16 cellular contexts compared by ENCODE assay signal in the genomic region with DNA sequence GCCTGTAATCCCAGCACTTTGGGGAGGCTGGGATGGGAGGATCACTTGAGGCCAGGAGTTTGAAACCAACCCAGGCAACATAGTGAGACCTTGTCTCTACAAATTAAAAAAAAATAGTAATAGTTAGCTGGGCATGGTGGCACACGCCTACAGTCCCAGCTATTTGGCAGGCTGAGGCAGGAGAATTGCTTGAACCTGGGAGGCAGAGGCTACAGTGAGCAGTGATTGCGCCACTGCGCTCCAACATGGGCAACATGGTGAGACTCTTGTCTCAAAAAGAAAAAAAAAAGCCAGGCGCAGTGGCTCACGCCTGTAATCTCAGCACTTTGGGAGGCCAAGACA. TPM values are rescaled to one million over a fixed set of nuclear protein-coding genes. Genes with fewer than 3 reads are reported as not detected.
A peak's percentile ranks its signal among the peaks of the same experiment; 100 is the strongest.
DNase-seq lines count a peak whose midpoint lies in the region; ATAC-seq and TF ChIP-seq lines count a peak whose summit lies in the region.
"Had no signal": no experiment of that assay in that cellular context is flagged by ENCODE, and none has a peak within 500 bp of the region (broad histone marks: within the 10 kb centered on the region; RNA-seq: fewer than 3 reads in every experiment).

No MANE protein-coding gene starts in this region.

- H4K8ac ChIP-seq in mesenchymal stem cell (ENCODE audit: low read length): no peak overlapping the region

- 75% methylated on average over 5 of the region's 5 CpGs for WGBS in mesenchymal stem cell

- H2BK12ac ChIP-seq in mesenchymal stem cell (ENCODE audit: low read length in 2 of 2): no peak overlapping the region

- H3K4me1 Mint-ChIP-seq in MCF 10A (ENCODE audit: insufficient read depth, unreplicated experiment): peaks cover 20% of the 10 kb centered on the region
- H3K4me1 Mint-ChIP-seq in endothelial cell (ENCODE audit: unreplicated experiment): peaks cover 7% of the 10 kb centered on the region
- H3K4me1 Mint-ChIP-seq in activated T-cell treated with anti-CD3 and anti-CD28 coated beads, Interleukin-2, amount 50 U/mL, for 4 hours (ENCODE audit: low read depth): no peaks in the 10 kb centered on the region
- H3K4me1 Mint-ChIP-seq: activated CD8-positive, alpha-beta memory T cell treated with anti-CD3 and anti-CD28 coated beads, Interleukin-2, amount 10 ng/mL, durations not matched to agents 7 days and 5 days had no signal

- BruUV-seq in MCF 10A (replicated peaks; lab: Mats Ljungman, UMichigan): TSS peak; percentile 73

- H3K9me3 Mint-ChIP-seq in MCF 10A (ENCODE audit: unreplicated experiment) (no peaks in the 10 kb centered on the region), endothelial cell (ENCODE audit: unreplicated experiment) (no peaks in the 10 kb centered on the region)
- H3K9me3 Mint-ChIP-seq in activated T-cell treated with anti-CD3 and anti-CD28 coated beads, Interleukin-2, amount 50 U/mL, for 4 hours: no peaks in the 10 kb centered on the region
- H3K9me3 Mint-ChIP-seq: activated naive CD4-positive, alpha-beta T cell treated with anti-CD3 and anti-CD28 coated beads for 36 hours; naive B cell had no signal

- no peak overlapping the region for H3K4me3 ChIP-seq in MG63
- H3K4me3 ChIP-seq in mesenchymal stem cell (ENCODE audit: insufficient read depth in 1 of 2, low read depth in 1 of 2, low read length in 2 of 2): peak overlapping the region in 1 of 2 experiments; percentile 12
- peak overlapping the region; percentile 56 for H3K4me3 ChIP-seq in thoracic aorta

- no peaks in the 10 kb centered on the region for H3K36me3 Mint-ChIP-seq in MCF 10A (ENCODE audit: insufficient read depth, unreplicated experiment)
- no peaks in the 10 kb centered on the region for H3K36me3 Mint-ChIP-seq in endothelial cell (ENCODE audit: low read depth, unreplicated experiment)
- H3K36me3 Mint-ChIP-seq in activated T-cell treated with anti-CD3 and anti-CD28 coated beads, Interleukin-2, amount 50 U/mL, for 4 hours (ENCODE audit: insufficient read depth): no peaks in the 10 kb centered on the region
- H3K36me3 Mint-ChIP-seq: activated CD8-positive, alpha-beta memory T cell treated with anti-CD3 and anti-CD28 coated beads, Interleukin-2, amount 10 ng/mL, durations not matched to agents 7 days and 5 days; naive B cell had no signal

- no peak overlapping the region for H4K91ac ChIP-seq in mesenchymal stem cell (ENCODE audit: low read length)

- H3K27me3 ChIP-seq in MG63 (no peaks in the 10 kb centered on the region), mesenchymal stem cell (ENCODE audit: control insufficient read depth in 1 of 2, insufficient read depth in 1 of 2, low read length in 2 of 2) (peaks cover 0 to 10% of the 10 kb centered on the region in 2 experiments), thoracic aorta (replicated peaks; ENCODE audit: insufficient read depth) (no peaks in the 10 kb centered on the region)

- no peak overlapping the region for H3K4ac ChIP-seq in mesenchymal stem cell (ENCODE audit: low read depth in 1 of 2, low read length in 2 of 2)

- H3K4me3 Mint-ChIP-seq in MCF 10A (ENCODE audit: unreplicated experiment) (peak overlapping the region; percentile 38), endothelial cell (ENCODE audit: unreplicated experiment) (no peak overlapping the region)
- no peak overlapping the region for H3K4me3 Mint-ChIP-seq in activated T-cell treated with anti-CD3 and anti-CD28 coated beads, Interleukin-2, amount 50 U/mL, for 4 hours
- H3K4me3 Mint-ChIP-seq: activated CD8-positive, alpha-beta memory T cell treated with anti-CD3 and anti-CD28 coated beads, Interleukin-2, amount 10 ng/mL, durations not matched to agents 7 days and 5 days; activated naive CD4-positive, alpha-beta T cell treated with anti-CD3 and anti-CD28 coated beads for 36 hours; naive B cell had no signal

- H3K14ac ChIP-seq in mesenchymal stem cell (ENCODE audit: low read length in 2 of 2): no peak overlapping the region

- H3K36me3 ChIP-seq in MG63 (no peaks in the 10 kb centered on the region), mesenchymal stem cell (ENCODE audit: control insufficient read depth in 1 of 2, insufficient read depth in 2 of 2, low read depth in 1 of 2, low read length in 2 of 2) (no peaks in the 10 kb centered on the region), thoracic aorta (no peaks in the 10 kb centered on the region)
- H3K36me3 ChIP-seq: WERI-Rb-1 had no signal

- no peak overlapping the region for H3K23ac ChIP-seq in mesenchymal stem cell (ENCODE audit: low read length in 2 of 2)

- POLR2A ChIA-PET in MCF 10A (lab: Yijun Ruan, JAX): interaction anchor here (0.6 to 1.5 kb wide), 3 partner anchors 10 to 152 kb away, joined by 3 to 5 read pairs (median 3); no protein-coding TSS in a partner anchor

- no peak overlapping the region for H3K4me2 ChIP-seq in mesenchymal stem cell (ENCODE audit: low read length, poor library complexity, severe bottlenecking)

- H3K27me3 Mint-ChIP-seq in MCF 10A (ENCODE audit: insufficient read depth, unreplicated experiment) (no peaks in the 10 kb centered on the region), endothelial cell (ENCODE audit: unreplicated experiment) (peaks cover 2% of the 10 kb centered on the region)
- H3K27me3 Mint-ChIP-seq in activated T-cell treated with anti-CD3 and anti-CD28 coated beads, Interleukin-2, amount 50 U/mL, for 4 hours (ENCODE audit: low read depth): peaks cover 15% of the 10 kb centered on the region

- peak; percentile 12 for DNase-seq in MG63
- no peak for DNase-seq in MCF 10A (ENCODE audit: unreplicated experiment)
- no peak for DNase-seq in mesenchymal stem cell
- no peak for DNase-seq in thoracic aorta (ENCODE audit: low spot score)
- no peak for DNase-seq in endothelial cell (ENCODE audit: low spot score)
- DNase-seq in activated T-cell treated with anti-CD3 and anti-CD28 coated beads, Interleukin-2, amount 50 U/mL, for 4 hours: no peak
- no peak for DNase-seq in stimulated activated CD4-positive, alpha-beta T cell treated with anti-CD3 and anti-CD28 coated beads, Interleukin-4, amount 100 ng/mL, for 4 hours
- DNase-seq: activated CD8-positive, alpha-beta memory T cell treated with anti-CD3 and anti-CD28 coated beads, Interleukin-2, amount 10 ng/mL, durations not matched to agents 7 days and 5 days; activated naive CD4-positive, alpha-beta T cell treated with anti-CD3 and anti-CD28 coated beads for 36 hours; cerebellar nuclear complex; DND-41; naive B cell; OCI-M1; stimulated activated naive CD4-positive, alpha-beta T cell; WERI-Rb-1 had no signal

- no peak overlapping the region for H2AFZ ChIP-seq in mesenchymal stem cell (ENCODE audit: low read depth, low read length)

- no peak overlapping the region for H2BK15ac ChIP-seq in mesenchymal stem cell (ENCODE audit: low read depth, poor library complexity, severe bottlenecking)

- no peak overlapping the region for H2BK120ac ChIP-seq in mesenchymal stem cell (ENCODE audit: low read depth, low read length)

- H3K27ac Mint-ChIP-seq in MCF 10A (ENCODE audit: low read depth, unreplicated experiment) (peak overlapping the region; percentile 87), endothelial cell (ENCODE audit: unreplicated experiment) (no peak overlapping the region)
- H3K27ac Mint-ChIP-seq: activated CD8-positive, alpha-beta memory T cell treated with anti-CD3 and anti-CD28 coated beads, Interleukin-2, amount 10 ng/mL, durations not matched to agents 7 days and 5 days; activated naive CD4-positive, alpha-beta T cell treated with anti-CD3 and anti-CD28 coated beads for 36 hours had no signal

- H3K9ac ChIP-seq in mesenchymal stem cell (ENCODE audit: low read length): peak overlapping the region; percentile 44

- peaks cover 31% of the 10 kb centered on the region for H3K4me1 ChIP-seq in mesenchymal stem cell (ENCODE audit: control insufficient read depth, insufficient read depth, low read depth, low read length)
- peaks cover 16 to 73% of the 10 kb centered on the region in 2 donors for H3K4me1 ChIP-seq in thoracic aorta (ENCODE audit: control insufficient read depth in 1 of 2, low read depth in 2 of 2)

- CTCF ChIA-PET in MCF 10A (lab: Yijun Ruan, JAX): interaction anchor here (0.5 to 1.0 kb wide), 4 partner anchors 79 to 514 kb away, joined by 3 read pairs; no protein-coding TSS in a partner anchor

- H3K79me1 ChIP-seq in mesenchymal stem cell (replicated peaks; ENCODE audit: low read length, poor library complexity, severe bottlenecking): no peaks in the 10 kb centered on the region

- intact Hi-C loops in MCF 10A (cut with micrococcal nuclease): loop anchor here (5.0 kb wide), 1 partner anchor 92 kb away; the partner anchor contains the start of gene ERCC4

- H3K27ac ChIP-seq in mesenchymal stem cell (ENCODE audit: low read length, poor library complexity, severe bottlenecking) (peak overlapping the region; percentile 78), thoracic aorta (peak overlapping the region; percentile 85 to 90)
- H3K27ac ChIP-seq: C4-2B, WERI-Rb-1 had no signal

- no peak overlapping the region for H2AK5ac ChIP-seq in mesenchymal stem cell (ENCODE audit: low read length, severe bottlenecking)

- H3K9me3 ChIP-seq in MG63: no peaks in the 10 kb centered on the region
- no peaks in the 10 kb centered on the region for H3K9me3 ChIP-seq in mesenchymal stem cell (ENCODE audit: control insufficient read depth, low read length)
- no peaks in the 10 kb centered on the region for H3K9me3 ChIP-seq in thoracic aorta

- H3K18ac ChIP-seq in mesenchymal stem cell (ENCODE audit: low read depth in 1 of 2, low read length in 2 of 2): no peak overlapping the region

- TF ChIP-seq CTCF in MCF 10A (IDR thresholded peaks at IDR 0.05; ENCODE audit: unreplicated experiment): no peak
- no peak for TF ChIP-seq CTCF in thoracic aorta (IDR thresholded peaks at IDR 0.05)
- no peak for TF ChIP-seq CTCF in endothelial cell (IDR thresholded peaks at IDR 0.05; ENCODE audit: unreplicated experiment)

- H2BK5ac ChIP-seq in mesenchymal stem cell (ENCODE audit: low read depth, low read length, poor library complexity, severe bottlenecking): no peak overlapping the region

- no peak for ATAC-seq in thoracic aorta (ENCODE audit: insufficient number of reproducible peaks, low FRiP score, low read depth)
- ATAC-seq in activated T-cell treated with anti-CD3 and anti-CD28 coated beads, Interleukin-2, amount 50 U/mL, for 4 hours: no peak
- ATAC-seq: activated CD8-positive, alpha-beta memory T cell treated with anti-CD3 and anti-CD28 coated beads, Interleukin-2, amount 10 ng/mL, durations not matched to agents 7 days and 5 days had no signal

RNA-seq across cellular contexts. Expression of gene MRTFB, which starts 56.9 kb away (rescaled TPM):
- total RNA-seq in MG63 (2014; rRNA removed; shearing (Covaris generic); ENCODE audit: low replicate concordance): 1.3 TPM in 2 replicates
- total RNA-seq in MCF 10A (2022) (30.0 and 33.3 TPM in 2 replicates), thoracic aorta (10 to 100 TPM; 38.0 to 73.8 TPM), endothelial cell (ENCODE audit: unreplicated experiment) (51.3 TPM)
- polyA plus RNA-seq in mesenchymal stem cell (2013, experiment 1 of 2): 14.5 TPM
- 12.9 TPM for polyA plus RNA-seq in mesenchymal stem cell (2013, experiment 2 of 2)
- total RNA-seq in activated T-cell treated with anti-CD3 and anti-CD28 coated beads, Interleukin-2, amount 50 U/mL, for 4 hours: 10 to 100 TPM in 1 of 3 donors, 1 to 10 TPM in 2; 8.6 to 11.0 (median 8.9) TPM
